In the genomic region with DNA sequence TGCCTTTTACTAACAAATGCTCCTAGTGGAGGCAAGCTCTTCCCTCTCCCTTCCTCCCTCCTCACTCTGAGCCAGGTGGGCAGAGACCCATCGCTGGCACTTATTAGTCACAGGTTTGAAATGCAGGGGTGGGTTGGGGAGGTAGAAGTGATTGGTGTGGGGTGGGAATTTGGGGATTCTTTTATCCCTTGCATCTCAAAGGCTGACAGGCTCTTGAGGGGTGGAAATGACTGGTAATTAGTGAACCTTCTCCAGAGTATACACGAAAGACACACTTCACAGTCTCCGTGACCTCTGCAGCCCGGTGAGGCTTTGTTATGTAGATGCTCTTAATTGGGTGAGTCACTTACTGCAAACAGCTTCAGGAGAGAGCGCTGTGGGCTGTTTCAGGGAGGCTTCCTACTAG, we compare ENCODE assay signal across 1 cellular context.
TF ChIP-seq lines count a peak whose summit lies in the region.

No MANE protein-coding gene starts in this region.

TF ChIP-seq in HepG2, 621 proteins besides CTCF, POLR2A, EP300 and RAD21:
- TF ChIP-seq MIER2 (CRISPR knock-in tag; IDR thresholded peaks at IDR 0.05) (no peak), RFX5 (IDR thresholded peaks at IDR 0.05; ENCODE audit: low read depth, low read length) (no peak), ZNF605 (CRISPR knock-in tag; IDR thresholded peaks at IDR 0.05) (no peak), SP2 (CRISPR knock-in tag; IDR thresholded peaks at IDR 0.05) (no peak), ATF7-NPFF (CRISPR knock-in tag; IDR thresholded peaks at IDR 0.05; ENCODE audit: low read depth) (no peak)
- TF ChIP-seq, protein P1, sequence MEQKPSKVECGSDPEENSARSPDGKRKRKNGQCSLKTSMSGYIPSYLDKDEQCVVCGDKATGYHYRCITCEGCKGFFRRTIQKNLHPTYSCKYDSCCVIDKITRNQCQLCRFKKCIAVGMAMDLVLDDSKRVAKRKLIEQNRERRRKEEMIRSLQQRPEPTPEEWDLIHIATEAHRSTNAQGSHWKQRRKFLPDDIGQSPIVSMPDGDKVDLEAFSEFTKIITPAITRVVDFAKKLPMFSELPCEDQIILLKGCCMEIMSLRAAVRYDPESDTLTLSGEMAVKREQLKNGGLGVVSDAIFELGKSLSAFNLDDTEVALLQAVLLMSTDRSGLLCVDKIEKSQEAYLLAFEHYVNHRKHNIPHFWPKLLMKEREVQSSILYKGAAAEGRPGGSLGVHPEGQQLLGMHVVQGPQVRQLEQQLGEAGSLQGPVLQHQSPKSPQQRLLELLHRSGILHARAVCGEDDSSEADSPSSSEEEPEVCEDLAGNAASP (CRISPR knock-in tag; IDR thresholded peaks at IDR 0.05; ENCODE audit: borderline replicate concordance), result no peak
